15 cellular contexts compared by ENCODE assay signal in the genomic region with DNA sequence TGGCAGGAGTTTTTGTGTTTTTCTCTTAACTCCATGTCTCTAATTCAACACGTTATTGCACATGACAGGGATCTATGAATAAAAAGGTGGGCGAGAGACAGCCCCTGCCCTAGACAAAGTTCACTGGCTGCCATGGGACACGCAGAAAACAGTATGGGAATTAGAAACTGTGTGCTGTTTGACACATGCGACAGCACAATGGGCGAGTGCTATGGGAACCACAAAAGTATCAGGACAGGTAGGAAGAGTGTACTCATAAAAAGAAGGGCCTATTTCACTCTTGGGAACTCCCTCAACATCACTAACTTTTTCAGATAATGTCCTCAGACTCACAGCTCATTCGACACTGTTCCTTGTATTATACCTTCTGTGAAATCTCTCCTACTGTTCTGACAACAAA.
"Had no signal": no experiment of that assay in that cellular context is flagged by ENCODE, and none has a peak within 500 bp of the region (broad histone marks: within the 10 kb centered on the region; RNA-seq: fewer than 3 reads in every experiment).

No MANE protein-coding gene starts in this region.

- H3K4me1 ChIP-seq: suprapubic skin, upper lobe of left lung had no signal

- ATAC-seq: body of pancreas had no signal

- H3K9me3 ChIP-seq: body of pancreas, esophagus muscularis mucosa, right atrium auricular region, suprapubic skin, upper lobe of left lung had no signal

- H3K4me3 ChIP-seq: body of pancreas, esophagus muscularis mucosa, right atrium auricular region, skin epidermis, suprapubic skin, upper lobe of left lung had no signal

- DNase-seq: activated B cell treated with CpG ODN at 0.5 μM for 24 hours; activated CD4-positive, alpha-beta T cell treated with anti-CD3 and anti-CD28 coated beads, Interleukin-2, amount 10 ng/mL, durations not matched to agents 7 days and 5 days; activated effector memory CD4-positive, alpha-beta T cell treated with anti-CD3 and anti-CD28 coated beads, Interleukin-2, amount 50 U/mL, for 16 hours; activated T-cell treated with anti-CD3 and anti-CD28 coated beads, Interleukin-2, amount 50 U/mL, for 1 hour; body of pancreas; caudate nucleus; mesendoderm; occipital lobe; stimulated activated CD4-positive, alpha-beta T cell treated with anti-CD3 and anti-CD28 coated beads, Interleukin-4, amount 100 ng/mL, for 24 hours; T-helper 2 cell; upper lobe of left lung had no signal
